In genomic region chr2:98134601-98135000, GRCh38 we compare ENCODE assay signal across 12 cellular contexts. TPM values are rescaled to one million over a fixed set of nuclear protein-coding genes. Genes with fewer than 3 reads are reported as not detected.
DNase-seq lines count a peak whose midpoint lies in the region; ATAC-seq, FAIRE-seq and TF ChIP-seq lines count a peak whose summit lies in the region.
"Had no signal": no experiment of that assay in that cellular context is flagged by ENCODE, and none has a peak within 500 bp of the region (broad histone marks: within the 10 kb centered on the region; RNA-seq: fewer than 3 reads in every experiment).

No MANE protein-coding gene starts in this region.

- no peaks in the 10 kb centered on the region for H3K27me3 ChIP-seq in astrocyte (ENCODE audit: insufficient read depth, low read length)
- H3K27me3 ChIP-seq in tibial nerve = no peaks in the 10 kb centered on the region
- H3K27me3 ChIP-seq: pancreas had no signal

- no peaks in the 10 kb centered on the region for H3K36me3 ChIP-seq in astrocyte (ENCODE audit: insufficient read depth, low read length)
- H3K36me3 ChIP-seq in tibial nerve = no peaks in the 10 kb centered on the region
- H3K36me3 ChIP-seq: pancreas had no signal

- TF ChIP-seq POLR2A in tibial nerve (IDR thresholded peaks at IDR 0.05) = no peak

- H3K4me3 Mint-ChIP-seq in astrocyte (ENCODE audit: unreplicated experiment) (no peak overlapping the region), immature natural killer cell (no peak overlapping the region)
- H3K4me3 Mint-ChIP-seq in T-helper 2 cell treated with Interferon-gamma antibody and Interleukin-4, amounts not matched to agents 5 μg/mL and 100 μg/mL, for 36 hours = no peak overlapping the region

- peaks cover 13% of the 10 kb centered on the region for H3K4me1 Mint-ChIP-seq in astrocyte (ENCODE audit: low read depth, unreplicated experiment)
- peaks cover 2 to 5% of the 10 kb centered on the region in 2 donors for H3K4me1 Mint-ChIP-seq in immature natural killer cell
- peaks cover 8% of the 10 kb centered on the region for H3K4me1 Mint-ChIP-seq in T-helper 2 cell treated with Interferon-gamma antibody and Interleukin-4, amounts not matched to agents 5 μg/mL and 100 μg/mL, for 36 hours (ENCODE audit: low read depth)

- H2AFZ ChIP-seq in astrocyte (ENCODE audit: low read depth, low read length) = peak overlapping the region; percentile 70

- no peak for FAIRE-seq in astrocyte (lab: Jason Lieb, UNC)
- FAIRE-seq: pancreas had no signal

- H3K36me3 Mint-ChIP-seq in astrocyte (ENCODE audit: low read depth, unreplicated experiment) (no peaks in the 10 kb centered on the region), immature natural killer cell (no peaks in the 10 kb centered on the region)
- H3K36me3 Mint-ChIP-seq in T-helper 2 cell treated with Interferon-gamma antibody and Interleukin-4, amounts not matched to agents 5 μg/mL and 100 μg/mL, for 36 hours (ENCODE audit: low read depth) = no peaks in the 10 kb centered on the region

- WGBS in tibial nerve, 2 donors = 54 to 60% methylated on average over 4 of the region's 4 CpGs

- no peaks in the 10 kb centered on the region for H4K20me1 ChIP-seq in astrocyte (ENCODE audit: insufficient read depth, low read length)

- H3K79me2 ChIP-seq in astrocyte (ENCODE audit: insufficient read depth, low read length) = no peaks in the 10 kb centered on the region

- no peaks in the 10 kb centered on the region for H3K9me3 ChIP-seq in astrocyte (ENCODE audit: insufficient read depth, low read depth, low read length)
- H3K9me3 ChIP-seq in tibial nerve = no peaks in the 10 kb centered on the region
- H3K9me3 ChIP-seq: pancreas had no signal

- H3K4me1 ChIP-seq in astrocyte (ENCODE audit: insufficient read depth, low read length) (peaks cover 7% of the 10 kb centered on the region), tibial nerve (peaks cover 0 to 17% (median 9%) of the 10 kb centered on the region in 4 donors)
- H3K4me1 ChIP-seq: pancreas had no signal

- TF ChIP-seq EP300 in tibial nerve (IDR thresholded peaks at IDR 0.05) = no peak

- DNase-seq in Right ventricle myocardium inferior (ENCODE audit: missing footprints) = no peak
- no peak for DNase-seq in cardiac septum (ENCODE audit: low spot score)
- DNase-seq in astrocyte (ENCODE audit: low read depth) = peak; percentile 46
- peak; percentile 22 for DNase-seq in inferior parietal cortex (ENCODE audit: extremely low spot score)
- no peak for DNase-seq in tibial nerve (ENCODE audit: low spot score in 2 of 2)
- DNase-seq in immature natural killer cell = no peak
- DNase-seq in T-helper 2 cell treated with Interferon-gamma antibody and Interleukin-4, amounts not matched to agents 5 μg/mL and 100 μg/mL, for 36 hours (ENCODE audit: low spot score) = no peak
- no peak for DNase-seq in NOMO-1 (lab: John Stamatoyannopoulos, UW; ENCODE audit: unreplicated experiment in 2 of 2)
- DNase-seq: DMS53, NCI-H1930, pancreas had no signal

- H3K27ac Mint-ChIP-seq in astrocyte (ENCODE audit: unreplicated experiment) = no peak overlapping the region
- H3K27ac Mint-ChIP-seq in immature natural killer cell = no peak overlapping the region
- H3K27ac Mint-ChIP-seq in T-helper 2 cell treated with Interferon-gamma antibody and Interleukin-4, amounts not matched to agents 5 μg/mL and 100 μg/mL, for 36 hours = no peak overlapping the region

- peaks cover 26% of the 10 kb centered on the region for H3K27me3 Mint-ChIP-seq in astrocyte (ENCODE audit: low read depth, unreplicated experiment)
- peaks cover 3 to 16% (median 4%) of the 10 kb centered on the region in 3 donors for H3K27me3 Mint-ChIP-seq in immature natural killer cell (ENCODE audit: low read depth in 3 of 3)
- H3K27me3 Mint-ChIP-seq in T-helper 2 cell treated with Interferon-gamma antibody and Interleukin-4, amounts not matched to agents 5 μg/mL and 100 μg/mL, for 36 hours (ENCODE audit: low read depth) = peaks cover 3% of the 10 kb centered on the region

- peak overlapping the region; percentile 70 for H3K4me2 ChIP-seq in astrocyte (ENCODE audit: low read length)
- H3K4me2 ChIP-seq: KMS-11 had no signal

- peak overlapping the region; percentile 20 for H3K9ac ChIP-seq in astrocyte (ENCODE audit: low read length)
- H3K9ac ChIP-seq: KMS-11 had no signal

- no peak overlapping the region for H3K27ac ChIP-seq in astrocyte (ENCODE audit: low read depth, low read length)
- peak overlapping the region in 3 of 4 donors; percentile 34 to 79 (median 69) for H3K27ac ChIP-seq in tibial nerve
- H3K27ac ChIP-seq: KMS-11, pancreas had no signal

- intact Hi-C loops in Right ventricle myocardium inferior (cut with DNase I) (no loop called here), cardiac septum (cut with DNase I) (no loop called here)

- TF ChIP-seq CTCF in astrocyte (IDR thresholded peaks at IDR 0.05; ENCODE audit: insufficient read depth, low read depth, low read length) (no peak), tibial nerve (IDR thresholded peaks at IDR 0.05) (no peak)

- H3K9me3 Mint-ChIP-seq in astrocyte (ENCODE audit: unreplicated experiment) (peaks cover 6% of the 10 kb centered on the region), immature natural killer cell (no peaks in the 10 kb centered on the region)
- no peaks in the 10 kb centered on the region for H3K9me3 Mint-ChIP-seq in T-helper 2 cell treated with Interferon-gamma antibody and Interleukin-4, amounts not matched to agents 5 μg/mL and 100 μg/mL, for 36 hours

- ATAC-seq in Right ventricle myocardium inferior = peak; percentile 28

- no peak overlapping the region for H3K4me3 ChIP-seq in astrocyte (ENCODE audit: insufficient read depth, low read depth, low read length)
- no peak overlapping the region for H3K4me3 ChIP-seq in tibial nerve
- H3K4me3 ChIP-seq: pancreas had no signal

RNA-seq across cellular contexts. Expression of gene VWA3B, which starts 47.6 kb away (rescaled TPM):
- 0.38 TPM for total RNA-seq in Right ventricle myocardium inferior
- 0.51 TPM for total RNA-seq in cardiac septum
- total RNA-seq in astrocyte = not detected in 2 replicates
- 1 to 10 TPM in 2 of 4 donors, under 1 TPM in 1, not detected in 1; 0.30 to 6.1 (median 2.5) TPM for total RNA-seq in tibial nerve
- not detected for polyA plus RNA-seq in immature natural killer cell

Comparison
In these comparisons a context has a peak if more than half of its experiments do, and no peak if none do; other contexts are left out.
1. DNase-seq: peak in astrocyte (single experiment) and inferior parietal cortex (single experiment); none in Right ventricle myocardium inferior (single experiment), cardiac septum (single experiment), tibial nerve (0 of 2), immature natural killer cell (0 of 3), T-helper 2 cell treated with Interferon-gamma antibody and Interleukin-4, amounts not matched to agents 5 μg/mL and 100 μg/mL, for 36 hours (single experiment) and NOMO-1 (0 of 2).